8 cellular contexts compared by ENCODE assay signal in genomic region chr11:68012843-68013610, GRCh38. TPM values are rescaled to one million over a fixed set of nuclear protein-coding genes. Genes with fewer than 3 reads are reported as not detected.
DNase-seq lines count a peak whose midpoint lies in the region; ATAC-seq and TF ChIP-seq lines count a peak whose summit lies in the region.

No MANE protein-coding gene starts in this region.

- no peak for TF ChIP-seq CTCF in brain (conservative IDR thresholded peaks at IDR 0.05)

- ATAC-seq in GM19324 (IDR thresholded peaks at IDR 0.05; ENCODE audit: low FRiP score, unreplicated experiment) = no peak

- no peaks in the 10 kb centered on the region for H3K9me3 Mint-ChIP-seq in brain
- H3K9me3 Mint-ChIP-seq in activated naive CD4-positive, alpha-beta T cell treated with anti-CD3 and anti-CD28 coated beads for 36 hours = no peaks in the 10 kb centered on the region

- peaks cover 57% of the 10 kb centered on the region for H3K4me1 Mint-ChIP-seq in brain
- H3K4me1 Mint-ChIP-seq in activated naive CD4-positive, alpha-beta T cell treated with anti-CD3 and anti-CD28 coated beads for 36 hours (ENCODE audit: low read depth) = peaks cover 10% of the 10 kb centered on the region

- peak overlapping the region in 4 of 5 experiments; percentile 35 to 95 (median 92) for H3K27ac Mint-ChIP-seq in brain
- H3K27ac Mint-ChIP-seq in activated naive CD4-positive, alpha-beta T cell treated with anti-CD3 and anti-CD28 coated beads for 36 hours = no peak overlapping the region

- intact Hi-C loops in activated naive CD4-positive, alpha-beta T cell treated with anti-CD3 and anti-CD28 coated beads for 36 hours (cut with micrococcal nuclease) = no loop called here

- H3K4me3 Mint-ChIP-seq in brain = peak overlapping the region in 2 of 5 experiments; percentile 30 to 37
- no peak overlapping the region for H3K4me3 Mint-ChIP-seq in activated naive CD4-positive, alpha-beta T cell treated with anti-CD3 and anti-CD28 coated beads for 36 hours

- H3K36me3 Mint-ChIP-seq in brain = no peaks in the 10 kb centered on the region
- no peaks in the 10 kb centered on the region for H3K36me3 Mint-ChIP-seq in activated naive CD4-positive, alpha-beta T cell treated with anti-CD3 and anti-CD28 coated beads for 36 hours (ENCODE audit: low read depth)

- DNase-seq in DMS53 (lab: John Stamatoyannopoulos, UW) = peak; percentile 49
- no peak for DNase-seq in DMS53 treated with DMSO at 0.1 percent for 48 hours (lab: John Stamatoyannopoulos, UW; ENCODE audit: unreplicated experiment)
- peak; percentile 39 for DNase-seq in left kidney (ENCODE audit: low read depth, low spot score)
- DNase-seq in ureter (ENCODE audit: low spot score) = peak; percentile 75
- DNase-seq in activated naive CD4-positive, alpha-beta T cell treated with anti-CD3 and anti-CD28 coated beads for 36 hours = no peak
- no peak for DNase-seq in SHP77 (lab: John Stamatoyannopoulos, UW)

- CTCF ChIA-PET in activated naive CD4-positive, alpha-beta T cell treated with anti-CD3 and anti-CD28 coated beads for 36 hours (lab: Charles Lee) = no interaction called here

- peaks cover 6% of the 10 kb centered on the region for H3K27me3 Mint-ChIP-seq in brain
- peaks cover 4% of the 10 kb centered on the region for H3K27me3 Mint-ChIP-seq in activated naive CD4-positive, alpha-beta T cell treated with anti-CD3 and anti-CD28 coated beads for 36 hours (ENCODE audit: low read depth)

RNA-seq across cellular contexts. Expression of gene ALDH3B1, which starts 2.9 kb away (rescaled TPM):
- polyA plus RNA-seq in brain (ENCODE audit: insufficient read depth, low read depth, low replicate concordance) = 10.5 TPM
- 25.4 TPM for total RNA-seq in ureter
- total RNA-seq in activated naive CD4-positive, alpha-beta T cell treated with anti-CD3 and anti-CD28 coated beads for 36 hours = not detected

RNA-seq across cellular contexts. Expression of gene UNC93B1, which starts 9.1 kb away (rescaled TPM):
- 8.1 TPM for polyA plus RNA-seq in brain (ENCODE audit: insufficient read depth, low read depth, low replicate concordance)
- 98.3 TPM for total RNA-seq in ureter
- total RNA-seq in activated naive CD4-positive, alpha-beta T cell treated with anti-CD3 and anti-CD28 coated beads for 36 hours = 10 to 100 TPM; 18.4 to 19.0 TPM

RNA-seq across cellular contexts. Expression of gene NDUFS8, which starts 17.5 kb away (rescaled TPM):
- 339 TPM for polyA plus RNA-seq in brain (ENCODE audit: insufficient read depth, low read depth, low replicate concordance)
- 172 TPM for total RNA-seq in ureter
- total RNA-seq in activated naive CD4-positive, alpha-beta T cell treated with anti-CD3 and anti-CD28 coated beads for 36 hours = 100 to 1,000 TPM; 142 to 162 TPM

RNA-seq across cellular contexts. Expression of gene TCIRG1, which starts 25.8 kb away (rescaled TPM):
- polyA plus RNA-seq in brain (ENCODE audit: insufficient read depth, low read depth, low replicate concordance) = 5.0 TPM
- 134 TPM for total RNA-seq in ureter
- total RNA-seq in activated naive CD4-positive, alpha-beta T cell treated with anti-CD3 and anti-CD28 coated beads for 36 hours = 100 to 1,000 TPM; 137 to 141 TPM

Comparison
In these comparisons a context has a peak if more than half of its experiments do, and no peak if none do; other contexts are left out.
1. DNase-seq: peak in DMS53 (single experiment), left kidney (single experiment) and ureter (single experiment); none in DMS53 treated with DMSO at 0.1 percent for 48 hours (single experiment), activated naive CD4-positive, alpha-beta T cell treated with anti-CD3 and anti-CD28 coated beads for 36 hours (single experiment) and SHP77 (0 of 2).
2. RNA of gene ALDH3B1, which starts 2.9 kb away (total RNA-seq): 25.4 TPM in ureter (single experiment); not detected in activated naive CD4-positive, alpha-beta T cell treated with anti-CD3 and anti-CD28 coated beads for 36 hours; every median in the first group is over 10 times any median in the second.